Comparison of ENCODE assay signal across 8 cellular contexts in genomic region chr17:7837375-7838290, GRCh38. TPM values are rescaled to one million over a fixed set of nuclear protein-coding genes. Genes with fewer than 3 reads are reported as not detected.
DNase-seq lines count a peak whose midpoint lies in the region; ATAC-seq and TF ChIP-seq lines count a peak whose summit lies in the region.

No MANE protein-coding gene starts in this region.

- H4K91ac ChIP-seq in mesenchymal stem cell (ENCODE audit: low read length): no peak overlapping the region

- H3K79me1 ChIP-seq in mesenchymal stem cell (replicated peaks; ENCODE audit: low read length, poor library complexity, severe bottlenecking): peaks cover 12% of the 10 kb centered on the region

- peak overlapping the region; percentile 93 for H3K4me3 Mint-ChIP-seq in CD4-positive, alpha-beta T cell

- no peak overlapping the region for H3K14ac ChIP-seq in mesenchymal stem cell (ENCODE audit: low read length in 2 of 2)

- no peaks in the 10 kb centered on the region for H3K9me3 Mint-ChIP-seq in CD4-positive, alpha-beta T cell

- H3K4me3 ChIP-seq in astrocyte of the cerebellum (ENCODE audit: low read depth, low read length): peak overlapping the region; percentile 74
- H3K4me3 ChIP-seq in mesenchymal stem cell (ENCODE audit: insufficient read depth in 1 of 2, low read depth in 1 of 2, low read length in 2 of 2): peak overlapping the region; percentile 24 to 97

- CTCF ChIA-PET in CD4-positive, alpha-beta T cell (lab: Charles Lee): interaction anchor here (1.7 to 1.9 kb wide), 2 partner anchors 14 to 152 kb away, joined by 4 to 8 read pairs; no protein-coding TSS in a partner anchor

- H4K8ac ChIP-seq in mesenchymal stem cell (ENCODE audit: low read length): no peak overlapping the region

- peak overlapping the region; percentile 5 to 78 for H3K4ac ChIP-seq in mesenchymal stem cell (ENCODE audit: low read depth in 1 of 2, low read length in 2 of 2)

- no peak overlapping the region for H2BK15ac ChIP-seq in mesenchymal stem cell (ENCODE audit: low read depth, poor library complexity, severe bottlenecking)

- peak overlapping the region; percentile 70 for H2AK5ac ChIP-seq in mesenchymal stem cell (ENCODE audit: low read length, severe bottlenecking)

- no peak overlapping the region for H2AFZ ChIP-seq in mesenchymal stem cell (ENCODE audit: low read depth, low read length)

- peak overlapping the region; percentile 49 to 65 for H2BK12ac ChIP-seq in mesenchymal stem cell (ENCODE audit: low read length in 2 of 2)

- no peaks in the 10 kb centered on the region for H3K27me3 ChIP-seq in CD4-positive, alpha-beta T cell (ENCODE audit: control insufficient read depth, insufficient read depth, low read length)
- H3K27me3 ChIP-seq in mesenchymal stem cell (ENCODE audit: control insufficient read depth in 1 of 2, insufficient read depth in 1 of 2, low read length in 2 of 2): peaks cover 0 to 6% of the 10 kb centered on the region in 2 experiments

- peak overlapping the region; percentile 98 for H3K27ac Mint-ChIP-seq in CD4-positive, alpha-beta T cell

- H3K9ac ChIP-seq in mesenchymal stem cell (ENCODE audit: low read length): peak overlapping the region; percentile 98

- POLR2A ChIA-PET in CD4-positive, alpha-beta T cell (lab: Charles Lee): interaction anchor here (1.0 to 10.1 kb wide), 3 partner anchors 19 to 336 kb away, joined by 4 to 79 read pairs (median 7); partner anchors contain the start of genes CYB5D1 and NAA38

- H3K4me2 ChIP-seq in mesenchymal stem cell (ENCODE audit: low read length, poor library complexity, severe bottlenecking): peak overlapping the region; percentile 99

- DNase-seq in CD4-positive, alpha-beta T cell: no peak
- no peak for DNase-seq in astrocyte of the cerebellum (ENCODE audit: low read depth)
- no peak for DNase-seq in mesenchymal stem cell
- no peak for DNase-seq in stimulated activated CD4-positive, alpha-beta T cell treated with anti-CD3 and anti-CD28 coated beads, Interleukin-1b, Interleukin-23, amount 100 ng/mL, for 48 hours
- DNase-seq in NCI-H2196 (lab: John Stamatoyannopoulos, UW; ENCODE audit: unreplicated experiment): no peak

- peaks cover 38% of the 10 kb centered on the region for H3K4me1 ChIP-seq in mesenchymal stem cell (ENCODE audit: control insufficient read depth, insufficient read depth, low read depth, low read length)

- peak overlapping the region; percentile 6 to 69 for H3K18ac ChIP-seq in mesenchymal stem cell (ENCODE audit: low read depth in 1 of 2, low read length in 2 of 2)

- intact Hi-C loops in CD4-positive, alpha-beta T cell (cut with DNase I, micrococcal nuclease): loop anchor here (5.0 to 10.0 kb wide), 3 partner anchors 150 to 320 kb away; partner anchors contain the start of genes PER1 (in 1 of the 2), TP53 (in 1 of the 2) and WRAP53 (in 1 of the 2)

- H3K36me3 ChIP-seq in KOPT-K1 (ENCODE audit: insufficient read depth, low read length): 0 out of 2 replicates have a peak, but pooled peaks cover 6% of the 10 kb centered on the region
- H3K36me3 ChIP-seq in mesenchymal stem cell (ENCODE audit: control insufficient read depth in 1 of 2, insufficient read depth in 2 of 2, low read depth in 1 of 2, low read length in 2 of 2): peaks cover 3 to 12% of the 10 kb centered on the region in 2 experiments

- in situ Hi-C loops in astrocyte of the cerebellum (cut with HindIII; ENCODE audit: low sequenced_read_pairs): no loop called here

- H3K9me3 ChIP-seq in CD4-positive, alpha-beta T cell (ENCODE audit: control insufficient read depth, low read length): no peaks in the 10 kb centered on the region
- no peaks in the 10 kb centered on the region for H3K9me3 ChIP-seq in KOPT-K1 (ENCODE audit: insufficient read depth, low read length, poor library complexity, severe bottlenecking)
- H3K9me3 ChIP-seq in mesenchymal stem cell (ENCODE audit: control insufficient read depth, low read length): no peaks in the 10 kb centered on the region

- peak overlapping the region; percentile 98 for H3K27ac ChIP-seq in CD4-positive, alpha-beta T cell (ENCODE audit: low read depth, low read length)
- H3K27ac ChIP-seq in KOPT-K1 (ENCODE audit: low read depth, low read length, poor library complexity, severe bottlenecking): peak overlapping the region; percentile 88
- H3K27ac ChIP-seq in mesenchymal stem cell (ENCODE audit: low read length, poor library complexity, severe bottlenecking): peak overlapping the region; percentile 56

- ATAC-seq in CD4-positive, alpha-beta T cell (ENCODE audit: poor library complexity): no peak
- ATAC-seq in GM18520 (IDR thresholded peaks at IDR 0.05; ENCODE audit: unreplicated experiment): no peak
- no peak for ATAC-seq in HG02973 (IDR thresholded peaks at IDR 0.05; ENCODE audit: unreplicated experiment)

- no peak overlapping the region for H2BK5ac ChIP-seq in mesenchymal stem cell (ENCODE audit: low read depth, low read length, poor library complexity, severe bottlenecking)

- H3K36me3 Mint-ChIP-seq in CD4-positive, alpha-beta T cell (ENCODE audit: low read depth): peaks cover 51% of the 10 kb centered on the region

- H2BK120ac ChIP-seq in mesenchymal stem cell (ENCODE audit: low read depth, low read length): peak overlapping the region; percentile 57

- peaks cover 11% of the 10 kb centered on the region for H3K27me3 Mint-ChIP-seq in CD4-positive, alpha-beta T cell

- 7% methylated on average over 8 of the region's 12 CpGs for WGBS in mesenchymal stem cell

- no peak for TF ChIP-seq CTCF in CD4-positive, alpha-beta T cell (IDR thresholded peaks at IDR 0.05)
- TF ChIP-seq CTCF in astrocyte of the cerebellum (IDR thresholded peaks at IDR 0.05; ENCODE audit: low read depth, low read length, missing control alignments): no peak

- H3K4me1 Mint-ChIP-seq in CD4-positive, alpha-beta T cell (ENCODE audit: low read depth): peaks cover 60% of the 10 kb centered on the region

- no peak overlapping the region for H3K23ac ChIP-seq in mesenchymal stem cell (ENCODE audit: low read length in 2 of 2)

RNA-seq across cellular contexts. Expression of gene KDM6B, which starts 3.6 kb away (rescaled TPM):
- total RNA-seq in CD4-positive, alpha-beta T cell: 100 to 1,000 TPM; 189 to 191 TPM
- polyA plus RNA-seq in mesenchymal stem cell (2013, experiment 1 of 2): 16.2 TPM
- polyA plus RNA-seq in mesenchymal stem cell (2013, experiment 2 of 2): 16.4 TPM

RNA-seq across cellular contexts. Expression of gene TMEM88, which starts 17.2 kb away (rescaled TPM):
- 10 to 100 TPM; 29.3 to 29.6 TPM for total RNA-seq in CD4-positive, alpha-beta T cell
- 79.2 TPM for polyA plus RNA-seq in mesenchymal stem cell (2013, experiment 1 of 2)
- 76.9 TPM for polyA plus RNA-seq in mesenchymal stem cell (2013, experiment 2 of 2)

RNA-seq across cellular contexts. Expression of gene NAA38, which starts 19.7 kb away (rescaled TPM):
- total RNA-seq in CD4-positive, alpha-beta T cell: 10 to 100 TPM; 15.4 to 16.3 TPM
- polyA plus RNA-seq in mesenchymal stem cell (2013, experiment 1 of 2): 98.1 TPM
- polyA plus RNA-seq in mesenchymal stem cell (2013, experiment 2 of 2): 95.0 TPM

RNA-seq across cellular contexts. Expression of gene CYB5D1, which starts 20.2 kb away (rescaled TPM):
- total RNA-seq in CD4-positive, alpha-beta T cell: 1 to 10 TPM; 8.7 TPM
- 7.9 TPM for polyA plus RNA-seq in mesenchymal stem cell (2013, experiment 1 of 2)
- polyA plus RNA-seq in mesenchymal stem cell (2013, experiment 2 of 2): 8.0 TPM

RNA-seq across cellular contexts. Expression of gene CHD3, which starts 51.0 kb away (rescaled TPM):
- total RNA-seq in CD4-positive, alpha-beta T cell: 100 to 1,000 TPM; 263 to 297 TPM
- 56.3 TPM for polyA plus RNA-seq in mesenchymal stem cell (2013, experiment 1 of 2)
- polyA plus RNA-seq in mesenchymal stem cell (2013, experiment 2 of 2): 50.2 TPM
